ENCODE assay signal across 2 cellular contexts in genomic region chr11:85748455-85748891, GRCh38.
TF ChIP-seq lines count a peak whose summit lies in the region.

No MANE protein-coding gene starts in this region.

TF ChIP-seq in GM23338, 12 proteins besides CTCF, POLR2A, EP300 and RAD21 (continued from another document):
- TF ChIP-seq, protein P1, sequence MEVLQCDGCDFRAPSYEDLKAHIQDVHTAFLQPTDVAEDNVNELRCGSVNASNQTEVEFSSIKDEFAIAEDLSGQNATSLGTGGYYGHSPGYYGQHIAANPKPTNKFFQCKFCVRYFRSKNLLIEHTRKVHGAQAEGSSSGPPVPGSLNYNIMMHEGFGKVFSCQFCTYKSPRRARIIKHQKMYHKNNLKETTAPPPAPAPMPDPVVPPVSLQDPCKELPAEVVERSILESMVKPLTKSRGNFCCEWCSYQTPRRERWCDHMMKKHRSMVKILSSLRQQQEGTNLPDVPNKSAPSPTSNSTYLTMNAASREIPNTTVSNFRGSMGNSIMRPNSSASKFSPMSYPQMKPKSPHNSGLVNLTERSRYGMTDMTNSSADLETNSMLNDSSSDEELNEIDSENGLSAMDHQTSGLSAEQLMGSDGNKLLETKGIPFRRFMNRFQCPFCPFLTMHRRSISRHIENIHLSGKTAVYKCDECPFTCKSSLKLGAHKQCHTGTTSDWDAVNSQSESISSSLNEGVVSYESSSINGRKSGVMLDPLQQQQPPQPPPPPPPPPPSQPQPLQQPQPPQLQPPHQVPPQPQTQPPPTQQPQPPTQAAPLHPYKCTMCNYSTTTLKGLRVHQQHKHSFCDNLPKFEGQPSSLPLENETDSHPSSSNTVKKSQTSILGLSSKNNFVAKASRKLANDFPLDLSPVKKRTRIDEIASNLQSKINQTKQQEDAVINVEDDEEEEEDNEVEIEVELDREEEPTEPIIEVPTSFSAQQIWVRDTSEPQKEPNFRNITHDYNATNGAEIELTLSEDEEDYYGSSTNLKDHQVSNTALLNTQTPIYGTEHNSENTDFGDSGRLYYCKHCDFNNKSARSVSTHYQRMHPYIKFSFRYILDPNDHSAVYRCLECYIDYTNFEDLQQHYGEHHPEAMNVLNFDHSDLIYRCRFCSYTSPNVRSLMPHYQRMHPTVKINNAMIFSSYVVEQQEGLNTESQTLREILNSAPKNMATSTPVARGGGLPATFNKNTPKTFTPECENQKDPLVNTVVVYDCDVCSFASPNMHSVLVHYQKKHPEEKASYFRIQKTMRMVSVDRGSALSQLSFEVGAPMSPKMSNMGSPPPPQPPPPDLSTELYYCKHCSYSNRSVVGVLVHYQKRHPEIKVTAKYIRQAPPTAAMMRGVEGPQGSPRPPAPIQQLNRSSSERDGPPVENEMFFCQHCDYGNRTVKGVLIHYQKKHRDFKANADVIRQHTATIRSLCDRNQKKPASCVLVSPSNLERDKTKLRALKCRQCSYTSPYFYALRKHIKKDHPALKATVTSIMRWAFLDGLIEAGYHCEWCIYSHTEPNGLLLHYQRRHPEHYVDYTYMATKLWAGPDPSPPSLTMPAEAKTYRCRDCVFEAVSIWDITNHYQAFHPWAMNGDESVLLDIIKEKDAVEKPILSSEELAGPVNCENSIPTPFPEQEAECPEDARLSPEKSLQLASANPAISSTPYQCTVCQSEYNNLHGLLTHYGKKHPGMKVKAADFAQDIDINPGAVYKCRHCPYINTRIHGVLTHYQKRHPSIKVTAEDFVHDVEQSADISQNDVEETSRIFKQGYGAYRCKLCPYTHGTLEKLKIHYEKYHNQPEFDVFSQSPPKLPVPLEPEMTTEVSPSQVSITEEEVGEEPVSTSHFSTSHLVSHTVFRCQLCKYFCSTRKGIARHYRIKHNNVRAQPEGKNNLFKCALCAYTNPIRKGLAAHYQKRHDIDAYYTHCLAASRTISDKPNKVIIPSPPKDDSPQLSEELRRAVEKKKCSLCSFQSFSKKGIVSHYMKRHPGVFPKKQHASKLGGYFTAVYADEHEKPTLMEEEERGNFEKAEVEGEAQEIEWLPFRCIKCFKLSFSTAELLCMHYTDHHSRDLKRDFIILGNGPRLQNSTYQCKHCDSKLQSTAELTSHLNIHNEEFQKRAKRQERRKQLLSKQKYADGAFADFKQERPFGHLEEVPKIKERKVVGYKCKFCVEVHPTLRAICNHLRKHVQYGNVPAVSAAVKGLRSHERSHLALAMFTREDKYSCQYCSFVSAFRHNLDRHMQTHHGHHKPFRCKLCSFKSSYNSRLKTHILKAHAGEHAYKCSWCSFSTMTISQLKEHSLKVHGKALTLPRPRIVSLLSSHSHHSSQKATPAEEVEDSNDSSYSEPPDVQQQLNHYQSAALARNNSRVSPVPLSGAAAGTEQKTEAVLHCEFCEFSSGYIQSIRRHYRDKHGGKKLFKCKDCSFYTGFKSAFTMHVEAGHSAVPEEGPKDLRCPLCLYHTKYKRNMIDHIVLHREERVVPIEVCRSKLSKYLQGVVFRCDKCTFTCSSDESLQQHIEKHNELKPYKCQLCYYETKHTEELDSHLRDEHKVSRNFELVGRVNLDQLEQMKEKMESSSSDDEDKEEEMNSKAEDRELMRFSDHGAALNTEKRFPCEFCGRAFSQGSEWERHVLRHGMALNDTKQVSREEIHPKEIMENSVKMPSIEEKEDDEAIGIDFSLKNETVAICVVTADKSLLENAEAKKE (CRISPR knock-in tag; IDR thresholded peaks at IDR 0.05): no peak
- TF ChIP-seq STAT1 (IDR thresholded peaks at IDR 0.05; ENCODE audit: unreplicated experiment): no peak
- no peak for TF ChIP-seq JUNB (IDR thresholded peaks at IDR 0.05; ENCODE audit: unreplicated experiment)
- TF ChIP-seq POLR2AphosphoS5 (IDR thresholded peaks at IDR 0.05; ENCODE audit: low read depth): no peak
- TF ChIP-seq ZNF114 (CRISPR knock-in tag; IDR thresholded peaks at IDR 0.05): no peak
TF ChIP-seq in GM23338: peak in this region for 0.

TF ChIP-seq in WTC11, 78 proteins besides CTCF, POLR2A, EP300 and RAD21 (continued from another document):
- TF ChIP-seq, protein P2, sequence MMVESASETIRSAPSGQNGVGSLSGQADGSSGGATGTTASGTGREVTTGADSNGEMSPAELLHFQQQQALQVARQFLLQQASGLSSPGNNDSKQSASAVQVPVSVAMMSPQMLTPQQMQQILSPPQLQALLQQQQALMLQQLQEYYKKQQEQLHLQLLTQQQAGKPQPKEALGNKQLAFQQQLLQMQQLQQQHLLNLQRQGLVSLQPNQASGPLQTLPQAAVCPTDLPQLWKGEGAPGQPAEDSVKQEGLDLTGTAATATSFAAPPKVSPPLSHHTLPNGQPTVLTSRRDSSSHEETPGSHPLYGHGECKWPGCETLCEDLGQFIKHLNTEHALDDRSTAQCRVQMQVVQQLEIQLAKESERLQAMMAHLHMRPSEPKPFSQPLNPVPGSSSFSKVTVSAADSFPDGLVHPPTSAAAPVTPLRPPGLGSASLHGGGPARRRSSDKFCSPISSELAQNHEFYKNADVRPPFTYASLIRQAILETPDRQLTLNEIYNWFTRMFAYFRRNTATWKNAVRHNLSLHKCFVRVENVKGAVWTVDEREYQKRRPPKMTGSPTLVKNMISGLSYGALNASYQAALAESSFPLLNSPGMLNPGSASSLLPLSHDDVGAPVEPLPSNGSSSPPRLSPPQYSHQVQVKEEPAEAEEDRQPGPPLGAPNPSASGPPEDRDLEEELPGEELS (CRISPR knock-in tag; IDR thresholded peaks at IDR 0.05): no peak
- TF ChIP-seq TEAD4 (CRISPR knock-in tag; IDR thresholded peaks at IDR 0.05) (no peak), ZNF425 (CRISPR knock-in tag; conservative IDR thresholded peaks at IDR 0.05) (no peak), MXD4 (CRISPR knock-in tag; IDR thresholded peaks at IDR 0.05; ENCODE audit: borderline replicate concordance) (no peak), CREM (CRISPR knock-in tag; IDR thresholded peaks at IDR 0.05) (no peak), E2F4 (CRISPR knock-in tag; IDR thresholded peaks at IDR 0.05; ENCODE audit: borderline replicate concordance, low read depth) (no peak)
